Comparison of ENCODE assay signal across 1 cellular context in the genomic region with DNA sequence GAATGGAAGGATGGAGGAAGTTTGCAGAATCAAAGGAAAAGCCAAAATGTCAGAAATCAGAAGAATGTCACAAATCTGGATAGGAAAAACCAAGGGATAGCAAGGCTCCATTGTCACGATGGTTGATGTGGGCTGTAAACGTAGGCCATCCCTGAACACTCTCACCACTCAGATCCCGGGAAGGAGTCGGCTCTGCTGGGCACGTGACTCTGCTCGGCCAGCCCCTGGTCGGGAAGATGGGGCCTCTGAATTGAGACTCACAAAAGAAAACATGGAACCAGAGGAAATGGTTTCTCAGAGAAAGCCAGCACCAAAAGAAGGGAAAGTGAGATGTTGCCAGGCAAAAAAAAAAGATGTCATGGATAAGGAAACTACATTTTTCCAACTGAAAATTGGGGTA.
TF ChIP-seq lines count a peak whose summit lies in the region.

No MANE protein-coding gene starts in this region.

TF ChIP-seq in GM23338, 12 proteins besides CTCF, POLR2A, EP300 and RAD21 (continued from another document):
- TF ChIP-seq REST (IDR thresholded peaks at IDR 0.05; ENCODE audit: unreplicated experiment): no peak
- no peak for TF ChIP-seq ZNF114 (CRISPR knock-in tag; IDR thresholded peaks at IDR 0.05)
- TF ChIP-seq ETS1 (IDR thresholded peaks at IDR 0.05): no peak
- no peak for TF ChIP-seq JUNB (IDR thresholded peaks at IDR 0.05; ENCODE audit: unreplicated experiment)
- no peak for TF ChIP-seq NANOG (IDR thresholded peaks at IDR 0.05; ENCODE audit: borderline replicate concordance)
- TF ChIP-seq ZNF331 (CRISPR knock-in tag; IDR thresholded peaks at IDR 0.05; ENCODE audit: low read depth): no peak
- TF ChIP-seq CREB1 (CRISPR knock-in tag; IDR thresholded peaks at IDR 0.05; ENCODE audit: low read depth): no peak
- TF ChIP-seq, protein P1, sequence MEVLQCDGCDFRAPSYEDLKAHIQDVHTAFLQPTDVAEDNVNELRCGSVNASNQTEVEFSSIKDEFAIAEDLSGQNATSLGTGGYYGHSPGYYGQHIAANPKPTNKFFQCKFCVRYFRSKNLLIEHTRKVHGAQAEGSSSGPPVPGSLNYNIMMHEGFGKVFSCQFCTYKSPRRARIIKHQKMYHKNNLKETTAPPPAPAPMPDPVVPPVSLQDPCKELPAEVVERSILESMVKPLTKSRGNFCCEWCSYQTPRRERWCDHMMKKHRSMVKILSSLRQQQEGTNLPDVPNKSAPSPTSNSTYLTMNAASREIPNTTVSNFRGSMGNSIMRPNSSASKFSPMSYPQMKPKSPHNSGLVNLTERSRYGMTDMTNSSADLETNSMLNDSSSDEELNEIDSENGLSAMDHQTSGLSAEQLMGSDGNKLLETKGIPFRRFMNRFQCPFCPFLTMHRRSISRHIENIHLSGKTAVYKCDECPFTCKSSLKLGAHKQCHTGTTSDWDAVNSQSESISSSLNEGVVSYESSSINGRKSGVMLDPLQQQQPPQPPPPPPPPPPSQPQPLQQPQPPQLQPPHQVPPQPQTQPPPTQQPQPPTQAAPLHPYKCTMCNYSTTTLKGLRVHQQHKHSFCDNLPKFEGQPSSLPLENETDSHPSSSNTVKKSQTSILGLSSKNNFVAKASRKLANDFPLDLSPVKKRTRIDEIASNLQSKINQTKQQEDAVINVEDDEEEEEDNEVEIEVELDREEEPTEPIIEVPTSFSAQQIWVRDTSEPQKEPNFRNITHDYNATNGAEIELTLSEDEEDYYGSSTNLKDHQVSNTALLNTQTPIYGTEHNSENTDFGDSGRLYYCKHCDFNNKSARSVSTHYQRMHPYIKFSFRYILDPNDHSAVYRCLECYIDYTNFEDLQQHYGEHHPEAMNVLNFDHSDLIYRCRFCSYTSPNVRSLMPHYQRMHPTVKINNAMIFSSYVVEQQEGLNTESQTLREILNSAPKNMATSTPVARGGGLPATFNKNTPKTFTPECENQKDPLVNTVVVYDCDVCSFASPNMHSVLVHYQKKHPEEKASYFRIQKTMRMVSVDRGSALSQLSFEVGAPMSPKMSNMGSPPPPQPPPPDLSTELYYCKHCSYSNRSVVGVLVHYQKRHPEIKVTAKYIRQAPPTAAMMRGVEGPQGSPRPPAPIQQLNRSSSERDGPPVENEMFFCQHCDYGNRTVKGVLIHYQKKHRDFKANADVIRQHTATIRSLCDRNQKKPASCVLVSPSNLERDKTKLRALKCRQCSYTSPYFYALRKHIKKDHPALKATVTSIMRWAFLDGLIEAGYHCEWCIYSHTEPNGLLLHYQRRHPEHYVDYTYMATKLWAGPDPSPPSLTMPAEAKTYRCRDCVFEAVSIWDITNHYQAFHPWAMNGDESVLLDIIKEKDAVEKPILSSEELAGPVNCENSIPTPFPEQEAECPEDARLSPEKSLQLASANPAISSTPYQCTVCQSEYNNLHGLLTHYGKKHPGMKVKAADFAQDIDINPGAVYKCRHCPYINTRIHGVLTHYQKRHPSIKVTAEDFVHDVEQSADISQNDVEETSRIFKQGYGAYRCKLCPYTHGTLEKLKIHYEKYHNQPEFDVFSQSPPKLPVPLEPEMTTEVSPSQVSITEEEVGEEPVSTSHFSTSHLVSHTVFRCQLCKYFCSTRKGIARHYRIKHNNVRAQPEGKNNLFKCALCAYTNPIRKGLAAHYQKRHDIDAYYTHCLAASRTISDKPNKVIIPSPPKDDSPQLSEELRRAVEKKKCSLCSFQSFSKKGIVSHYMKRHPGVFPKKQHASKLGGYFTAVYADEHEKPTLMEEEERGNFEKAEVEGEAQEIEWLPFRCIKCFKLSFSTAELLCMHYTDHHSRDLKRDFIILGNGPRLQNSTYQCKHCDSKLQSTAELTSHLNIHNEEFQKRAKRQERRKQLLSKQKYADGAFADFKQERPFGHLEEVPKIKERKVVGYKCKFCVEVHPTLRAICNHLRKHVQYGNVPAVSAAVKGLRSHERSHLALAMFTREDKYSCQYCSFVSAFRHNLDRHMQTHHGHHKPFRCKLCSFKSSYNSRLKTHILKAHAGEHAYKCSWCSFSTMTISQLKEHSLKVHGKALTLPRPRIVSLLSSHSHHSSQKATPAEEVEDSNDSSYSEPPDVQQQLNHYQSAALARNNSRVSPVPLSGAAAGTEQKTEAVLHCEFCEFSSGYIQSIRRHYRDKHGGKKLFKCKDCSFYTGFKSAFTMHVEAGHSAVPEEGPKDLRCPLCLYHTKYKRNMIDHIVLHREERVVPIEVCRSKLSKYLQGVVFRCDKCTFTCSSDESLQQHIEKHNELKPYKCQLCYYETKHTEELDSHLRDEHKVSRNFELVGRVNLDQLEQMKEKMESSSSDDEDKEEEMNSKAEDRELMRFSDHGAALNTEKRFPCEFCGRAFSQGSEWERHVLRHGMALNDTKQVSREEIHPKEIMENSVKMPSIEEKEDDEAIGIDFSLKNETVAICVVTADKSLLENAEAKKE (CRISPR knock-in tag; IDR thresholded peaks at IDR 0.05): no peak
- no peak for TF ChIP-seq STAT1 (IDR thresholded peaks at IDR 0.05; ENCODE audit: unreplicated experiment)
- TF ChIP-seq EZH2 (IDR thresholded peaks at IDR 0.05; ENCODE audit: low read depth, unreplicated experiment): no peak
